Comparison of ENCODE assay signal across 8 cellular contexts in genomic region chrX:119692241-119693031, GRCh38. TPM values are rescaled to one million over a fixed set of nuclear protein-coding genes. Genes with fewer than 3 reads are reported as not detected.
DNase-seq lines count a peak whose midpoint lies in the region; ATAC-seq and TF ChIP-seq lines count a peak whose summit lies in the region.

No MANE protein-coding gene starts in this region.

- peak overlapping the region; percentile 100 for H3K27ac Mint-ChIP-seq in activated naive CD4-positive, alpha-beta T cell treated with anti-CD3 and anti-CD28 coated beads, Interleukin-2, amount 10 ng/mL, durations not matched to agents 7 days and 5 days

- H3K36me3 ChIP-seq in psoas muscle (ENCODE audit: insufficient read depth in 1 of 2, low read depth in 1 of 2), result no peaks in the 10 kb centered on the region

- 0 to 26% (median 0%) methylated on average over 13 to 66 of the region's 66 CpGs for WGBS in psoas muscle, 3 donors

- peaks cover 32% of the 10 kb centered on the region for H3K4me1 Mint-ChIP-seq in activated naive CD4-positive, alpha-beta T cell treated with anti-CD3 and anti-CD28 coated beads, Interleukin-2, amount 10 ng/mL, durations not matched to agents 7 days and 5 days

- peaks cover 28% of the 10 kb centered on the region for H3K36me3 Mint-ChIP-seq in activated naive CD4-positive, alpha-beta T cell treated with anti-CD3 and anti-CD28 coated beads, Interleukin-2, amount 10 ng/mL, durations not matched to agents 7 days and 5 days

- no peaks in the 10 kb centered on the region for H3K9me3 ChIP-seq in psoas muscle

- TF ChIP-seq CTCF in RWPE1 (conservative IDR thresholded peaks at IDR 0.05; ENCODE audit: low read depth) (no peak), psoas muscle (IDR thresholded peaks at IDR 0.05) (no peak)

- H3K9me3 Mint-ChIP-seq in activated naive CD4-positive, alpha-beta T cell treated with anti-CD3 and anti-CD28 coated beads, Interleukin-2, amount 10 ng/mL, durations not matched to agents 7 days and 5 days, result no peaks in the 10 kb centered on the region

- POLR2A ChIA-PET in RWPE1 (lab: Yijun Ruan, JAX; ENCODE audit: low non-redundant PET), result interaction anchor here (0.6 kb wide), 1 partner anchor 16 kb away, joined by 3 read pairs; no protein-coding TSS in a partner anchor

- peak; percentile 0 for DNase-seq in GF-D8 (lab: John Stamatoyannopoulos, UW)
- DNase-seq in RWPE1 (ENCODE audit: low spot score), result peak; percentile 38
- DNase-seq in activated naive CD4-positive, alpha-beta T cell treated with anti-CD3 and anti-CD28 coated beads, Interleukin-2, amount 10 ng/mL, durations not matched to agents 7 days and 5 days, result peak; percentile 75
- DNase-seq in cardiac septum (ENCODE audit: low spot score), result peak; percentile 80
- DNase-seq in psoas muscle, result peak; percentile 27 to 57
- no peak for DNase-seq in dedifferentiated amniotic fluid mesenchymal stem cell (ENCODE audit: extremely low spot score)
- no peak for DNase-seq in NCI-H1930 (lab: John Stamatoyannopoulos, UW)

- no peaks in the 10 kb centered on the region for H3K4me1 ChIP-seq in psoas muscle

- H3K4me3 ChIP-seq in psoas muscle, result peak overlapping the region; percentile 77

- H3K27ac ChIP-seq in RWPE1, result peak overlapping the region; percentile 71
- H3K27ac ChIP-seq in psoas muscle, result no peak overlapping the region

- H3K27me3 Mint-ChIP-seq in activated naive CD4-positive, alpha-beta T cell treated with anti-CD3 and anti-CD28 coated beads, Interleukin-2, amount 10 ng/mL, durations not matched to agents 7 days and 5 days, result peaks cover 10% of the 10 kb centered on the region

- no peaks in the 10 kb centered on the region for H3K27me3 ChIP-seq in psoas muscle (ENCODE audit: insufficient read depth in 3 of 3, low read length in 2 of 3)

- ATAC-seq in HG02885 (IDR thresholded peaks at IDR 0.05; ENCODE audit: poor library complexity, unreplicated experiment) (peak; percentile 39), psoas muscle (peak; percentile 35 to 56 (median 50))

- intact Hi-C loops in cardiac septum (cut with DNase I), result no loop called here
- intact Hi-C loops in psoas muscle (cut with DNase I), result no loop called here

- CTCF ChIA-PET in RWPE1 (lab: Yijun Ruan, JAX), result interaction anchor here (0.6 to 0.7 kb wide), 3 partner anchors 157 to 1066 kb away, joined by 3 read pairs; no protein-coding TSS in a partner anchor
- CTCF ChIA-PET in activated naive CD4-positive, alpha-beta T cell treated with anti-CD3 and anti-CD28 coated beads, Interleukin-2, amount 10 ng/mL, durations not matched to agents 7 days and 5 days (lab: Charles Lee), result interaction anchor here (0.8 to 2.5 kb wide), 10 partner anchors 9 to 89 kb away, joined by 3 to 13 read pairs (median 4); no protein-coding TSS in a partner anchor

- H3K4me3 Mint-ChIP-seq in activated naive CD4-positive, alpha-beta T cell treated with anti-CD3 and anti-CD28 coated beads, Interleukin-2, amount 10 ng/mL, durations not matched to agents 7 days and 5 days, result peak overlapping the region; percentile 91

RNA-seq across cellular contexts. Expression of gene SEPTIN6, which starts 0.5 kb away (rescaled TPM):
- total RNA-seq in cardiac septum, result 10.1 TPM
- total RNA-seq in psoas muscle, result 1 to 10 TPM; 2.2 to 3.8 (median 3.0) TPM
- polyA plus RNA-seq in psoas muscle, result 1 to 10 TPM; 2.3 to 3.1 (median 2.8) TPM

Comparison
In these comparisons a context has a peak if more than half of its experiments do, and no peak if none do; other contexts are left out.
1. DNase-seq: peak in GF-D8 (single experiment), RWPE1 (single experiment), activated naive CD4-positive, alpha-beta T cell treated with anti-CD3 and anti-CD28 coated beads, Interleukin-2, amount 10 ng/mL, durations not matched to agents 7 days and 5 days (single experiment), cardiac septum (single experiment) and psoas muscle (2 of 2); none in dedifferentiated amniotic fluid mesenchymal stem cell (single experiment) and NCI-H1930 (0 of 2).